In genomic region chr16:71426069-71426879, GRCh38 we compare ENCODE assay signal across 8 cellular contexts. TPM values are rescaled to one million over a fixed set of nuclear protein-coding genes. Genes with fewer than 3 reads are reported as not detected.
DNase-seq lines count a peak whose midpoint lies in the region; ATAC-seq, FAIRE-seq and TF ChIP-seq lines count a peak whose summit lies in the region.

No MANE protein-coding gene starts in this region.

- intact Hi-C loops in Right ventricle myocardium inferior (cut with DNase I) (no loop called here), posterior vena cava (cut with DNase I) (no loop called here), kidney (cut with DNase I) (no loop called here)

- H3K9ac ChIP-seq in kidney (ENCODE audit: low read length in 2 of 2) = no peak overlapping the region

- no peak for TF ChIP-seq CTCF in cardiac muscle cell (IDR thresholded peaks at IDR 0.05; ENCODE audit: low read depth, low read length)
- no peak for TF ChIP-seq CTCF in fibroblast of pulmonary artery (IDR thresholded peaks at IDR 0.05; ENCODE audit: low read length, missing control alignments)
- no peak for TF ChIP-seq CTCF in kidney (IDR thresholded peaks at IDR 0.05; ENCODE audit: borderline replicate concordance, extremely low read depth, insufficient read depth)

- no peak for ATAC-seq in Right ventricle myocardium inferior
- peak; percentile 82 for ATAC-seq in HG03432 (IDR thresholded peaks at IDR 0.05; ENCODE audit: unreplicated experiment)

- H3K4me1 ChIP-seq in cardiac muscle cell (ENCODE audit: low read depth) (no peaks in the 10 kb centered on the region), kidney (ENCODE audit: control insufficient read depth in 1 of 2, insufficient read depth in 1 of 2, low read depth in 1 of 2, low read length in 2 of 2) (no peaks in the 10 kb centered on the region)

- peaks cover 45% of the 10 kb centered on the region for H3K27me3 ChIP-seq in cardiac muscle cell

- H3K9me3 ChIP-seq in cardiac muscle cell (ENCODE audit: low read depth) (no peaks in the 10 kb centered on the region), kidney (ENCODE audit: control insufficient read depth in 1 of 2, low read length in 2 of 2) (peaks cover 3 to 4% of the 10 kb centered on the region in 2 donors)

- no peaks in the 10 kb centered on the region for H3K4me1 Mint-ChIP-seq in T-helper 2 cell treated with Interferon-gamma antibody and Interleukin-4, amounts not matched to agents 5 μg/mL and 100 μg/mL, for 36 hours (ENCODE audit: low read depth)

- peak overlapping the region; percentile 18 for H3K4me3 ChIP-seq in cardiac muscle cell
- peak overlapping the region; percentile 27 for H3K4me3 ChIP-seq in fibroblast of pulmonary artery (replicated peaks; ENCODE audit: low read depth, low read length)
- H3K4me3 ChIP-seq in kidney (ENCODE audit: low read length in 2 of 2) = no peak overlapping the region

- H3K27ac ChIP-seq in cardiac muscle cell (no peak overlapping the region), kidney (ENCODE audit: low read depth in 2 of 2, low read length in 2 of 2) (no peak overlapping the region)

- no peak overlapping the region for H3K27ac Mint-ChIP-seq in T-helper 2 cell treated with Interferon-gamma antibody and Interleukin-4, amounts not matched to agents 5 μg/mL and 100 μg/mL, for 36 hours

- DNase-seq in cardiac muscle cell (ENCODE audit: low read depth in 1 of 2, low spot score in 1 of 2) (peak; percentile 56 to 80), Right ventricle myocardium inferior (ENCODE audit: missing footprints) (no peak), fibroblast of pulmonary artery (ENCODE audit: low read depth) (peak; percentile 75), posterior vena cava (ENCODE audit: low spot score) (peak; percentile 67), kidney (no peak), LoVo (ENCODE audit: low spot score) (no peak)
- DNase-seq in T-helper 2 cell treated with Interferon-gamma antibody and Interleukin-4, amounts not matched to agents 5 μg/mL and 100 μg/mL, for 36 hours (ENCODE audit: low spot score) = peak; percentile 10

- peaks cover 38% of the 10 kb centered on the region for H3K27me3 Mint-ChIP-seq in T-helper 2 cell treated with Interferon-gamma antibody and Interleukin-4, amounts not matched to agents 5 μg/mL and 100 μg/mL, for 36 hours (ENCODE audit: low read depth)

- no peaks in the 10 kb centered on the region for H3K36me3 ChIP-seq in cardiac muscle cell
- H3K36me3 ChIP-seq in kidney (ENCODE audit: control insufficient read depth in 1 of 2, insufficient read depth in 2 of 2, low read length in 2 of 2) = no peaks in the 10 kb centered on the region

- FAIRE-seq in kidney (lab: Jason Lieb, UNC) = no peak

- no peaks in the 10 kb centered on the region for H3K36me3 Mint-ChIP-seq in T-helper 2 cell treated with Interferon-gamma antibody and Interleukin-4, amounts not matched to agents 5 μg/mL and 100 μg/mL, for 36 hours (ENCODE audit: low read depth)

- no peak overlapping the region for H3K4me3 Mint-ChIP-seq in T-helper 2 cell treated with Interferon-gamma antibody and Interleukin-4, amounts not matched to agents 5 μg/mL and 100 μg/mL, for 36 hours

- H3K9me3 Mint-ChIP-seq in T-helper 2 cell treated with Interferon-gamma antibody and Interleukin-4, amounts not matched to agents 5 μg/mL and 100 μg/mL, for 36 hours = no peaks in the 10 kb centered on the region

RNA-seq across cellular contexts. Expression of gene TLE7, which starts 15.6 kb away (rescaled TPM):
- total RNA-seq in cardiac muscle cell = not detected in 2 replicates
- not detected in 2 replicates for polyA plus RNA-seq in cardiac muscle cell
- not detected for total RNA-seq in Right ventricle myocardium inferior
- not detected for total RNA-seq in posterior vena cava
- total RNA-seq in kidney = not detected
- polyA plus RNA-seq in kidney (ENCODE audit: insufficient read depth, low read depth, low replicate concordance) = not detected

RNA-seq across cellular contexts. Expression of gene ZNF23, which starts 35.8 kb away (rescaled TPM):
- 6.7 and 8.0 TPM in 2 replicates for total RNA-seq in cardiac muscle cell
- polyA plus RNA-seq in cardiac muscle cell = 8.5 and 12.2 TPM in 2 replicates
- 5.9 TPM for total RNA-seq in Right ventricle myocardium inferior
- total RNA-seq in posterior vena cava = 10 to 100 TPM in 1 of 2 donors, 1 to 10 TPM in 1; 10.0 to 10.5 TPM
- total RNA-seq in kidney = 9.9 TPM
- 7.3 TPM for polyA plus RNA-seq in kidney (ENCODE audit: insufficient read depth, low read depth, low replicate concordance)

Comparison
In these comparisons a context has a peak if more than half of its experiments do, and no peak if none do; other contexts are left out.
1. DNase-seq: peak in cardiac muscle cell (2 of 2), T-helper 2 cell treated with Interferon-gamma antibody and Interleukin-4, amounts not matched to agents 5 μg/mL and 100 μg/mL, for 36 hours (single experiment), fibroblast of pulmonary artery (single experiment) and posterior vena cava (single experiment); none in Right ventricle myocardium inferior (single experiment), kidney (single experiment) and LoVo (single experiment).
2. H3K4me3 ChIP-seq: peak in cardiac muscle cell (single experiment) and fibroblast of pulmonary artery (single experiment); none in kidney (0 of 2).